20 cellular contexts compared by ENCODE assay signal in genomic region chr4:19329077-19329476, GRCh38.
"Had no signal": no experiment of that assay in that cellular context is flagged by ENCODE, and none has a peak within 500 bp of the region (broad histone marks: within the 10 kb centered on the region; RNA-seq: fewer than 3 reads in every experiment).

No MANE protein-coding gene starts in this region.

- H3K27ac Mint-ChIP-seq: endodermal cell; naive thymus-derived CD8-positive, alpha-beta T cell; stimulated activated naive B cell treated with anti-CD40 and anti-IgM and Interleukin-4, amounts not matched to agents 10 μg/mL and 1 μg/mL and 100 μg/mL, for 72 hours; stimulated activated naive CD8-positive, alpha-beta T cell treated with anti-CD3 and anti-CD28 coated beads, Interleukin-15, amount 100 ng/mL, for 72 hours had no signal

- H3K9me3 ChIP-seq: neutrophil, testis had no signal

- H3K27me3 Mint-ChIP-seq: naive thymus-derived CD8-positive, alpha-beta T cell; stimulated activated naive B cell treated with anti-CD40 and anti-IgM and Interleukin-4, amounts not matched to agents 10 μg/mL and 1 μg/mL and 100 μg/mL, for 72 hours; stimulated activated naive CD8-positive, alpha-beta T cell treated with anti-CD3 and anti-CD28 coated beads, Interleukin-15, amount 100 ng/mL, for 72 hours had no signal

- H3K36me3 ChIP-seq: heart left ventricle, neutrophil, spleen, tibial nerve had no signal

- H3K4me1 ChIP-seq: heart left ventricle, spleen, testis, tibial nerve had no signal

- ATAC-seq: heart left ventricle; left colon; left ventricle myocardium superior; naive thymus-derived CD8-positive, alpha-beta T cell; sciatic nerve; stimulated activated naive B cell treated with anti-CD40 and anti-IgM and Interleukin-4, amounts not matched to agents 10 μg/mL and 1 μg/mL and 100 μg/mL, for 72 hours; stimulated activated naive CD8-positive, alpha-beta T cell treated with anti-CD3 and anti-CD28 coated beads, Interleukin-15, amount 100 ng/mL, for 72 hours had no signal

- H3K4me3 ChIP-seq: coronary artery, heart left ventricle, lung, spleen, testis, tibial nerve had no signal

- H3K36me3 Mint-ChIP-seq: stimulated activated naive B cell treated with anti-CD40 and anti-IgM and Interleukin-4, amounts not matched to agents 10 μg/mL and 1 μg/mL and 100 μg/mL, for 72 hours had no signal

- H3K27ac ChIP-seq: coronary artery, heart left ventricle, neutrophil, spleen, testis, tibial nerve had no signal

- H3K4me3 Mint-ChIP-seq: endodermal cell; naive thymus-derived CD8-positive, alpha-beta T cell; stimulated activated naive B cell treated with anti-CD40 and anti-IgM and Interleukin-4, amounts not matched to agents 10 μg/mL and 1 μg/mL and 100 μg/mL, for 72 hours; stimulated activated naive CD8-positive, alpha-beta T cell treated with anti-CD3 and anti-CD28 coated beads, Interleukin-15, amount 100 ng/mL, for 72 hours had no signal

- H3K4me1 Mint-ChIP-seq: naive thymus-derived CD8-positive, alpha-beta T cell; stimulated activated naive B cell treated with anti-CD40 and anti-IgM and Interleukin-4, amounts not matched to agents 10 μg/mL and 1 μg/mL and 100 μg/mL, for 72 hours; stimulated activated naive CD8-positive, alpha-beta T cell treated with anti-CD3 and anti-CD28 coated beads, Interleukin-15, amount 100 ng/mL, for 72 hours had no signal

- DNase-seq: effector CD4-positive, alpha-beta T cell; endodermal cell; heart left ventricle; hippocampal formation; left colon; left ventricle myocardium superior; naive thymus-derived CD8-positive, alpha-beta T cell; posterior cingulate gyrus; spleen; stimulated activated CD4-positive, alpha-beta T cell treated with anti-CD3 and anti-CD28 coated beads, Interleukin-15, amount 100 ng/mL, for 24 hours; stimulated activated CD4-positive, alpha-beta T cell treated with anti-CD3 and anti-CD28 coated beads, Interleukin-1b, Interleukin-23, amount 100 ng/mL, for 48 hours; stimulated activated CD4-positive, alpha-beta T cell treated with anti-CD3 and anti-CD28 coated beads, Interleukin-4, amount 100 ng/mL, for 4 hours; stimulated activated naive B cell treated with anti-CD40 and anti-IgM and Interleukin-4, amounts not matched to agents 10 μg/mL and 1 μg/mL and 100 μg/mL, for 72 hours; stimulated activated naive CD8-positive, alpha-beta T cell treated with anti-CD3 and anti-CD28 coated beads, Interleukin-15, amount 100 ng/mL, for 72 hours; testis had no signal

- H3K27me3 ChIP-seq: heart left ventricle, neutrophil, spleen, testis, tibial nerve had no signal
